ENCODE assay signal across 19 cellular contexts in the genomic region with DNA sequence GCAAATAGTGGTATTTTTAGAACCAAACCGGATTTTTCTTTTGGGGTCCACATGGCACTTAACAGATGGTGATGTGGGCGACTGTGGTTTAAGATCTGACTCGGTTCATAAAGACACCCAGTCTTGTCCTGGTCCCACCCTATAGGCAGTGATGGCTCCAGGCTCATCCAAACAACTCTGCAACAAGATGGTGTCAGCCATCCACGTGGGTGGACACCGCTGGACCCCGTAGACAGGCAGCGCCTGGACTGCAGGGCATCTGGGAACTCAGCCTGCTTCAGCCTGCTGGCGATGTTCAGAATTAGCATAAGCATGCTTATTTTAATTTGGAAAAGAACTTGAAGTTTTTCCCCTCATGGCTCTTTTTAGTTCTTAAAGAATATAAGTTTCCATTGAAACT.
DNase-seq lines count a peak whose midpoint lies in the region; ATAC-seq, FAIRE-seq and TF ChIP-seq lines count a peak whose summit lies in the region.
"Had no signal": no experiment of that assay in that cellular context is flagged by ENCODE, and none has a peak within 500 bp of the region (broad histone marks: within the 10 kb centered on the region; RNA-seq: fewer than 3 reads in every experiment).

No MANE protein-coding gene starts in this region.

- H3K4me1 ChIP-seq in GM12878 (ENCODE audit: control insufficient read depth, insufficient read depth, low read length), result no peaks in the 10 kb centered on the region
- H3K4me1 ChIP-seq: BLaER1, Caco-2 had no signal

- RAD21 ChIA-PET in GM12878 (lab: Charles Lee; ENCODE audit: unreplicated experiment), result no interaction called here

- intact Hi-C loops in GM12878 (cut with micrococcal nuclease; ENCODE audit: unreplicated experiment) (no loop called here), posterior cingulate gyrus (cut with DNase I) (no loop called here)

- CTCF ChIA-PET in GM12878 (lab: Yijun Ruan, JAX), result no interaction called here

- in situ Hi-C loops in GM12878 (cut with MboI), result no loop called here

- DNase-seq in GM12878 (ENCODE audit: low read depth, low spot score) (no peak), middle frontal gyrus (ENCODE audit: extremely low spot score, low spot score) (peak; percentile 37), posterior cingulate gyrus (peak; percentile 12 to 95 (median 68)), hepatic stellate cell (ENCODE audit: low spot score) (no peak), DMS114 treated with DMSO at 0.1 percent for 48 hours (lab: John Stamatoyannopoulos, UW; ENCODE audit: unreplicated experiment) (no peak)
- DNase-seq: Caco-2; CD4-positive, CD25-positive, alpha-beta regulatory T cell; CD8-positive, alpha-beta T cell; DMS79; EL; GDM1; GM23248; H7; HCEC 1CT had no signal

- H3K27me3 ChIP-seq in GM12878 (replicated peaks in 1 of 2; ENCODE audit: control insufficient read depth in 2 of 2, insufficient read depth in 2 of 2, low read length in 1 of 2), result no peaks in the 10 kb centered on the region
- H3K27me3 ChIP-seq: BLaER1 had no signal

- no peaks in the 10 kb centered on the region for H4K20me1 ChIP-seq in GM12878 (ENCODE audit: control insufficient read depth, insufficient read depth)
- H4K20me1 ChIP-seq: BLaER1 had no signal

- WGBS in GM12878 (ENCODE audit: insufficient coverage, insufficient replicate concordance, low lambda C conversion rate, missing lambda C conversion rate), result 80% methylated on average over 8 of the region's 8 CpGs

- TF ChIP-seq CTCF in GM12878 (IDR thresholded peaks at IDR 0.05 in 2 of 3, conservative IDR thresholded peaks at IDR 0.05 in 1 of 3; ENCODE audit: control insufficient read depth in 2 of 3, extremely low read depth in 1 of 3, insufficient read depth in 1 of 3, low read depth in 3 of 3, low read length in 3 of 3), result no peak

- no peak overlapping the region for H3K4me3 ChIP-seq in GM12878
- H3K4me3 ChIP-seq: BLaER1, GM23248 had no signal

- FAIRE-seq in GM12878 (lab: Jason Lieb, UNC), result peak; percentile 13
- FAIRE-seq: GM18507, H1 had no signal

- no peaks in the 10 kb centered on the region for H3K9me3 ChIP-seq in GM12878 (replicated peaks; ENCODE audit: control insufficient read depth, insufficient read depth, low read length)
- H3K9me3 ChIP-seq: BLaER1, Caco-2 had no signal

- H3K79me2 ChIP-seq in GM12878 (ENCODE audit: control insufficient read depth, insufficient read depth, low read length), result no peaks in the 10 kb centered on the region

- POLR2A ChIA-PET in GM12878 (lab: Charles Lee), result no interaction called here

- ATAC-seq in GM12878 (no peak), HG02870 (IDR thresholded peaks at IDR 0.05; ENCODE audit: unreplicated experiment) (no peak)
- ATAC-seq: CD8-positive, alpha-beta T cell had no signal

- H3K9ac ChIP-seq in GM12878 (ENCODE audit: control insufficient read depth, insufficient read depth, low read length), result no peak overlapping the region
- H3K9ac ChIP-seq: BLaER1, GM23248 had no signal

- SMC1A ChIA-PET in GM12878 (lab: Charles Lee; ENCODE audit: uncharacterized antibody, unreplicated experiment), result no interaction called here

- TF ChIP-seq POLR2A in GM12878 (IDR thresholded peaks at IDR 0.05; ENCODE audit: low read depth, low read length), result no peak

- no peak for TF ChIP-seq RAD21 in GM12878 (IDR thresholded peaks at IDR 0.05; ENCODE audit: insufficient read depth, low read depth, low read length)

- H2AFZ ChIP-seq in GM12878 (ENCODE audit: control insufficient read depth, low read depth, low read length), result no peak overlapping the region
- H2AFZ ChIP-seq: GM23248 had no signal

- no peak overlapping the region for H3K4me2 ChIP-seq in GM12878 (ENCODE audit: control insufficient read depth, insufficient read depth)
- H3K4me2 ChIP-seq: BLaER1 had no signal

- BruUV-seq in GM12878 (replicated peaks; lab: Mats Ljungman, UMichigan), result no TSS peak

- TF ChIP-seq EP300 in GM12878 (IDR thresholded peaks at IDR 0.05; ENCODE audit: borderline replicate concordance in 1 of 2, control insufficient read depth in 1 of 2, low read depth in 2 of 2, low read length in 2 of 2), result no peak

- no peaks in the 10 kb centered on the region; a peak in 1 of 4 replicates for H3K36me3 ChIP-seq in GM12878 (ENCODE audit: control insufficient read depth in 2 of 2, insufficient read depth in 2 of 2, low read length in 1 of 2)

- H3K27ac ChIP-seq in GM12878 (ENCODE audit: control insufficient read depth, insufficient read depth), result no peak overlapping the region
- H3K27ac ChIP-seq: BLaER1, C4-2B, GM23248 had no signal

TF ChIP-seq in GM12878, 131 proteins besides CTCF, POLR2A, EP300 and RAD21:
- TF ChIP-seq SUPT20H (IDR thresholded peaks at IDR 0.05; ENCODE audit: borderline replicate concordance, control insufficient read depth, low read depth, low read length), result no peak
- TF ChIP-seq ETV6 (conservative IDR thresholded peaks at IDR 0.05 in 1 of 2, IDR thresholded peaks at IDR 0.05 in 1 of 2; ENCODE audit: borderline replicate concordance in 1 of 2, low read depth in 1 of 2), result no peak
- no peak for TF ChIP-seq TARDBP (IDR thresholded peaks at IDR 0.05; ENCODE audit: borderline replicate concordance)
- no peak for TF ChIP-seq YY1 (IDR thresholded peaks at IDR 0.05; ENCODE audit: low read depth, low read length)
- TF ChIP-seq CREB1 (IDR thresholded peaks at IDR 0.05; ENCODE audit: low read depth), result no peak
- no peak for TF ChIP-seq FOXM1 (IDR thresholded peaks at IDR 0.05; ENCODE audit: low read depth, low read length)
- TF ChIP-seq ATF3 (IDR thresholded peaks at IDR 0.05; ENCODE audit: borderline replicate concordance, extremely low read depth, low read depth, low read length), result no peak
- no peak for TF ChIP-seq ZBTB11 (CRISPR knock-in tag; IDR thresholded peaks at IDR 0.05)
- TF ChIP-seq USF2 (IDR thresholded peaks at IDR 0.05; ENCODE audit: borderline replicate concordance, low read depth, low read length), result no peak
- no peak for TF ChIP-seq BHLHE40 (IDR thresholded peaks at IDR 0.05; ENCODE audit: borderline replicate concordance in 1 of 2, low read depth in 2 of 2, low read length in 1 of 2)
- TF ChIP-seq MTA3 (IDR thresholded peaks at IDR 0.05; ENCODE audit: borderline replicate concordance, low read length), result no peak
- TF ChIP-seq, protein P1, sequence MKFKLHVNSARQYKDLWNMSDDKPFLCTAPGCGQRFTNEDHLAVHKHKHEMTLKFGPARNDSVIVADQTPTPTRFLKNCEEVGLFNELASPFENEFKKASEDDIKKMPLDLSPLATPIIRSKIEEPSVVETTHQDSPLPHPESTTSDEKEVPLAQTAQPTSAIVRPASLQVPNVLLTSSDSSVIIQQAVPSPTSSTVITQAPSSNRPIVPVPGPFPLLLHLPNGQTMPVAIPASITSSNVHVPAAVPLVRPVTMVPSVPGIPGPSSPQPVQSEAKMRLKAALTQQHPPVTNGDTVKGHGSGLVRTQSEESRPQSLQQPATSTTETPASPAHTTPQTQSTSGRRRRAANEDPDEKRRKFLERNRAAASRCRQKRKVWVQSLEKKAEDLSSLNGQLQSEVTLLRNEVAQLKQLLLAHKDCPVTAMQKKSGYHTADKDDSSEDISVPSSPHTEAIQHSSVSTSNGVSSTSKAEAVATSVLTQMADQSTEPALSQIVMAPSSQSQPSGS (IDR thresholded peaks at IDR 0.05; ENCODE audit: low read length), result no peak
- no peak for TF ChIP-seq ZSCAN29 (IDR thresholded peaks at IDR 0.05)
- no peak for TF ChIP-seq RB1 (IDR thresholded peaks at IDR 0.05; ENCODE audit: borderline replicate concordance)
- TF ChIP-seq SP1 (IDR thresholded peaks at IDR 0.05; ENCODE audit: low read depth, low read length), result no peak
- no peak for TF ChIP-seq ZNF384 (IDR thresholded peaks at IDR 0.05; ENCODE audit: borderline replicate concordance, low read depth, low read length)
- no peak for TF ChIP-seq SUZ12 (IDR thresholded peaks at IDR 0.05; ENCODE audit: unreplicated experiment)
- TF ChIP-seq ZBED1 (IDR thresholded peaks at IDR 0.05; ENCODE audit: borderline replicate concordance), result no peak
- no peak for TF ChIP-seq TCF3 (IDR thresholded peaks at IDR 0.05; ENCODE audit: borderline replicate concordance, insufficient read depth, low read depth, low read length)
- TF ChIP-seq IRF4 (IDR thresholded peaks at IDR 0.05; ENCODE audit: low read depth, low read length), result no peak

Comparison
In these comparisons a context has a peak if more than half of its experiments do, and no peak if none do; other contexts are left out.
1. DNase-seq: peak in middle frontal gyrus (single experiment) and posterior cingulate gyrus (10 of 10); none in GM12878 (single experiment), hepatic stellate cell (single experiment) and DMS114 treated with DMSO at 0.1 percent for 48 hours (single experiment).